11 cellular contexts compared by ENCODE assay signal in genomic region chr1:234619794-234620247, GRCh38. TPM values are rescaled to one million over a fixed set of nuclear protein-coding genes. Genes with fewer than 3 reads are reported as not detected.
DNase-seq lines count a peak whose midpoint lies in the region; ATAC-seq and TF ChIP-seq lines count a peak whose summit lies in the region.
"Had no signal": no experiment of that assay in that cellular context is flagged by ENCODE, and none has a peak within 500 bp of the region (broad histone marks: within the 10 kb centered on the region; RNA-seq: fewer than 3 reads in every experiment).

No MANE protein-coding gene starts in this region.

- no peak for ATAC-seq in GM21528 (IDR thresholded peaks at IDR 0.05; ENCODE audit: low FRiP score, unreplicated experiment)
- ATAC-seq in activated T-cell treated with anti-CD3 and anti-CD28 coated beads, Interleukin-2, amount 50 U/mL, for 4 hours, result no peak

- H3K9me3 Mint-ChIP-seq in activated T-cell treated with anti-CD3 and anti-CD28 coated beads, Interleukin-2, amount 50 U/mL, for 4 hours, result no peaks in the 10 kb centered on the region
- H3K9me3 Mint-ChIP-seq: CD4-positive, alpha-beta memory T cell; T-helper 2 cell treated with Interferon-gamma antibody and Interleukin-4, amounts not matched to agents 5 μg/mL and 100 μg/mL, for 36 hours had no signal

- no peak overlapping the region for H3K18ac ChIP-seq in mesenchymal stem cell (ENCODE audit: low read depth in 1 of 2, low read length in 2 of 2)

- H4K20me1 ChIP-seq in SU-DHL-6 (ENCODE audit: low read depth, low read length), result no peaks in the 10 kb centered on the region

- H3K14ac ChIP-seq in mesenchymal stem cell (ENCODE audit: low read length in 2 of 2), result no peak overlapping the region

- no peaks in the 10 kb centered on the region for H3K79me1 ChIP-seq in mesenchymal stem cell (replicated peaks; ENCODE audit: low read length, poor library complexity, severe bottlenecking)

- H2BK12ac ChIP-seq in mesenchymal stem cell (ENCODE audit: low read length in 2 of 2), result no peak overlapping the region

- no peaks in the 10 kb centered on the region for H3K79me2 ChIP-seq in SU-DHL-6 (ENCODE audit: insufficient read depth, low read length)

- H3K27me3 Mint-ChIP-seq in activated T-cell treated with anti-CD3 and anti-CD28 coated beads, Interleukin-2, amount 50 U/mL, for 4 hours (ENCODE audit: low read depth), result no peaks in the 10 kb centered on the region
- H3K27me3 Mint-ChIP-seq: CD4-positive, alpha-beta memory T cell had no signal

- H2AK5ac ChIP-seq in mesenchymal stem cell (ENCODE audit: low read length, severe bottlenecking), result no peak overlapping the region

- H3K9ac ChIP-seq in SU-DHL-6 (ENCODE audit: low read length) (no peak overlapping the region), mesenchymal stem cell (ENCODE audit: low read length) (peak overlapping the region; percentile 88)

- H3K36me3 ChIP-seq in SU-DHL-6 (ENCODE audit: low read length) (no peaks in the 10 kb centered on the region), mesenchymal stem cell (ENCODE audit: control insufficient read depth in 1 of 2, insufficient read depth in 2 of 2, low read depth in 1 of 2, low read length in 2 of 2) (no peaks in the 10 kb centered on the region)

- H2BK120ac ChIP-seq in mesenchymal stem cell (ENCODE audit: low read depth, low read length), result no peak overlapping the region

- no peak overlapping the region for H4K91ac ChIP-seq in mesenchymal stem cell (ENCODE audit: low read length)

- H3K4me2 ChIP-seq in SU-DHL-6 (ENCODE audit: low read depth, low read length, poor library complexity, severe bottlenecking), result peak overlapping the region; percentile 0
- no peak overlapping the region for H3K4me2 ChIP-seq in mesenchymal stem cell (ENCODE audit: low read length, poor library complexity, severe bottlenecking)

- no peak overlapping the region for H3K4ac ChIP-seq in mesenchymal stem cell (ENCODE audit: low read depth in 1 of 2, low read length in 2 of 2)

- H3K27me3 ChIP-seq in SU-DHL-6 (ENCODE audit: low read length), result no peaks in the 10 kb centered on the region
- no peaks in the 10 kb centered on the region for H3K27me3 ChIP-seq in mesenchymal stem cell (ENCODE audit: control insufficient read depth in 1 of 2, insufficient read depth in 1 of 2, low read length in 2 of 2)

- peak overlapping the region; percentile 67 for H2BK5ac ChIP-seq in mesenchymal stem cell (ENCODE audit: low read depth, low read length, poor library complexity, severe bottlenecking)

- no peaks in the 10 kb centered on the region for H3F3A ChIP-seq in SU-DHL-6 (ENCODE audit: insufficient read depth)

- no peaks in the 10 kb centered on the region for H3K9me3 ChIP-seq in SU-DHL-6 (ENCODE audit: insufficient read depth, low read length)
- no peaks in the 10 kb centered on the region for H3K9me3 ChIP-seq in mesenchymal stem cell (ENCODE audit: control insufficient read depth, low read length)

- H3K4me3 Mint-ChIP-seq in activated T-cell treated with anti-CD3 and anti-CD28 coated beads, Interleukin-2, amount 50 U/mL, for 4 hours, result no peak overlapping the region
- H3K4me3 Mint-ChIP-seq: CD4-positive, alpha-beta memory T cell; T-helper 2 cell treated with Interferon-gamma antibody and Interleukin-4, amounts not matched to agents 5 μg/mL and 100 μg/mL, for 36 hours had no signal

- H2BK15ac ChIP-seq in mesenchymal stem cell (ENCODE audit: low read depth, poor library complexity, severe bottlenecking), result no peak overlapping the region

- DNase-seq in CD1c-positive myeloid dendritic cell (ENCODE audit: extremely low spot score) (peak; percentile 83), NCI-H146 (lab: John Stamatoyannopoulos, UW) (peak; percentile 86), mesenchymal stem cell (no peak), midbrain (lab: John Stamatoyannopoulos, UW) (no peak)
- DNase-seq in activated T-cell treated with anti-CD3 and anti-CD28 coated beads, Interleukin-2, amount 50 U/mL, for 4 hours, result no peak
- DNase-seq in activated CD8-positive, alpha-beta memory T cell treated with anti-CD3 and anti-CD28 coated beads for 24 hours, result no peak
- DNase-seq: CD4-positive, alpha-beta memory T cell; hippocampal formation had no signal

- no peaks in the 10 kb centered on the region for H3K36me3 Mint-ChIP-seq in activated T-cell treated with anti-CD3 and anti-CD28 coated beads, Interleukin-2, amount 50 U/mL, for 4 hours (ENCODE audit: insufficient read depth)
- H3K36me3 Mint-ChIP-seq: CD4-positive, alpha-beta memory T cell had no signal

- TF ChIP-seq CTCF in SU-DHL-6 (IDR thresholded peaks at IDR 0.05; ENCODE audit: insufficient read depth, low read length, poor library complexity, severe bottlenecking), result no peak

- 100% methylated on average over 2 of the region's 6 CpGs for WGBS in mesenchymal stem cell

- H3K23ac ChIP-seq in mesenchymal stem cell (ENCODE audit: low read length in 2 of 2), result no peak overlapping the region

- H3K9me2 ChIP-seq in SU-DHL-6 (replicated peaks; ENCODE audit: insufficient read depth, low read length), result no peaks in the 10 kb centered on the region

- H3K4me1 ChIP-seq in mesenchymal stem cell (ENCODE audit: control insufficient read depth, insufficient read depth, low read depth, low read length), result peaks cover 10% of the 10 kb centered on the region

- H4K8ac ChIP-seq in mesenchymal stem cell (ENCODE audit: low read length), result no peak overlapping the region

- H3K27ac ChIP-seq in SU-DHL-6 (ENCODE audit: low read depth, low read length) (no peak overlapping the region), mesenchymal stem cell (ENCODE audit: low read length, poor library complexity, severe bottlenecking) (peak overlapping the region; percentile 86)

- no peak overlapping the region for H2AFZ ChIP-seq in SU-DHL-6 (ENCODE audit: low read depth, low read length, severe bottlenecking)
- no peak overlapping the region for H2AFZ ChIP-seq in mesenchymal stem cell (ENCODE audit: low read depth, low read length)

- H3K4me3 ChIP-seq in SU-DHL-6 (ENCODE audit: insufficient read depth, low read length, poor library complexity, severe bottlenecking), result no peak overlapping the region
- no peak overlapping the region for H3K4me3 ChIP-seq in mesenchymal stem cell (ENCODE audit: insufficient read depth in 1 of 2, low read depth in 1 of 2, low read length in 2 of 2)

- no peaks in the 10 kb centered on the region for H3K4me1 Mint-ChIP-seq in activated T-cell treated with anti-CD3 and anti-CD28 coated beads, Interleukin-2, amount 50 U/mL, for 4 hours (ENCODE audit: low read depth)
- H3K4me1 Mint-ChIP-seq: CD4-positive, alpha-beta memory T cell had no signal

RNA-seq across cellular contexts. Expression of gene IRF2BP2, which starts 9.8 kb away (rescaled TPM):
- 98.6 TPM for polyA plus RNA-seq in mesenchymal stem cell (2013, experiment 1 of 2)
- 94.7 TPM for polyA plus RNA-seq in mesenchymal stem cell (2013, experiment 2 of 2)
- 10 to 100 TPM; 69.3 to 86.1 (median 75.2) TPM for total RNA-seq in activated T-cell treated with anti-CD3 and anti-CD28 coated beads, Interleukin-2, amount 50 U/mL, for 4 hours

Comparison
In these comparisons a context has a peak if more than half of its experiments do, and no peak if none do; other contexts are left out.
1. DNase-seq: peak in CD1c-positive myeloid dendritic cell (single experiment) and NCI-H146 (single experiment); none in mesenchymal stem cell (single experiment), activated T-cell treated with anti-CD3 and anti-CD28 coated beads, Interleukin-2, amount 50 U/mL, for 4 hours (single experiment), midbrain (single experiment) and activated CD8-positive, alpha-beta memory T cell treated with anti-CD3 and anti-CD28 coated beads for 24 hours (single experiment).